8 cellular contexts compared by ENCODE assay signal in genomic region chr3:49723631-49724551, GRCh38. TPM values are rescaled to one million over a fixed set of nuclear protein-coding genes. Genes with fewer than 3 reads are reported as not detected.
A peak's percentile ranks its signal among the peaks of the same experiment; 100 is the strongest.
DNase-seq lines count a peak whose midpoint lies in the region; TF ChIP-seq lines count a peak whose summit lies in the region.

Gene GMPPB, minus strand, starts transcription at chr3:49723951. Its CDS starts 225 bp downstream, at chr3:49723726.

- peak; percentile 100 for DNase-seq in GM03348 (ENCODE audit: low spot score)
- DNase-seq in HEK293T (ENCODE audit: extremely low spot score) = peak; percentile 96
- DNase-seq in MV-4-11 (lab: John Stamatoyannopoulos, UW) = peak; percentile 96
- DNase-seq in SJSA1 (ENCODE audit: low read depth in 1 of 2, low spot score in 2 of 2) = peak; percentile 83 to 96
- DNase-seq in activated gamma-delta T cell treated with anti-CD3 and anti-CD28 coated beads, Interleukin-2, amount 50 U/mL, for 16 hours (ENCODE audit: low read depth) = peak; percentile 84
- peak; percentile 98 to 99 for DNase-seq in foreskin fibroblast
- peak; percentile 99 for DNase-seq in neural progenitor cell (ENCODE audit: low spot score)

- peaks cover 12% of the 10 kb centered on the region for H3K79me2 ChIP-seq in neural progenitor cell (ENCODE audit: low read depth)

- peak within 1 kb of the TSS; percentile 84 for H3K27ac ChIP-seq in SJSA1
- peak within 1 kb of the TSS; percentile 84 for H3K27ac ChIP-seq in neural progenitor cell
- H3K27ac ChIP-seq in stomach smooth muscle (ENCODE audit: low read length) = peak within 1 kb of the TSS; percentile 81

- peak within 1 kb of the TSS; percentile 47 for H2AFZ ChIP-seq in neural progenitor cell (replicated peaks)

- H3K4me1 ChIP-seq in SJSA1 (replicated peaks) (peaks cover 27% of the 10 kb centered on the region), neural progenitor cell (peaks cover 7% of the 10 kb centered on the region), stomach smooth muscle (ENCODE audit: control insufficient read depth, insufficient read depth, low read length) (peaks cover 33% of the 10 kb centered on the region)

- TF ChIP-seq CTCF in foreskin fibroblast (IDR thresholded peaks at IDR 0.05; ENCODE audit: low read depth, low read length) = no peak
- TF ChIP-seq CTCF in neural progenitor cell (IDR thresholded peaks at IDR 0.05) = peak; percentile 10

- no peaks in the 10 kb centered on the region for H4K20me1 ChIP-seq in neural progenitor cell (ENCODE audit: low read depth)

- no peaks in the 10 kb centered on the region for H3K9me3 Mint-ChIP-seq in neural progenitor cell

- H3K36me3 ChIP-seq in SJSA1 = peaks cover 65% of the 10 kb centered on the region
- H3K36me3 ChIP-seq in neural progenitor cell = no peaks in the 10 kb centered on the region
- H3K36me3 ChIP-seq in stomach smooth muscle (ENCODE audit: control insufficient read depth in 2 of 2, insufficient read depth in 2 of 2, low read length in 2 of 2) = peaks cover 16 to 34% of the 10 kb centered on the region in 2 donors

- peaks cover 10% of the 10 kb centered on the region for H3K36me3 Mint-ChIP-seq in neural progenitor cell

- no peaks in the 10 kb centered on the region for H3K27me3 ChIP-seq in SJSA1 (replicated peaks)
- H3K27me3 ChIP-seq in neural progenitor cell = peaks cover under 1% of the 10 kb centered on the region
- H3K27me3 ChIP-seq in stomach smooth muscle (ENCODE audit: control insufficient read depth in 1 of 2, insufficient read depth in 2 of 2, low read length in 2 of 2) = no peaks in the 10 kb centered on the region

- H3K4me3 Mint-ChIP-seq in neural progenitor cell = peak within 1 kb of the TSS; percentile 94

- peak within 1 kb of the TSS; percentile 93 for H3K4me3 ChIP-seq in SJSA1
- peak within 1 kb of the TSS; percentile 68 to 88 for H3K4me3 ChIP-seq in foreskin fibroblast (ENCODE audit: low read depth in 1 of 2, low read length in 2 of 2)
- H3K4me3 ChIP-seq in neural progenitor cell = peak within 1 kb of the TSS; percentile 80
- H3K4me3 ChIP-seq in stomach smooth muscle (ENCODE audit: low read length in 2 of 2) = peak within 1 kb of the TSS; percentile 91 to 97

- H3K9me3 ChIP-seq in SJSA1 (replicated peaks) (no peaks in the 10 kb centered on the region; the same call in 1 of the 2 replicates), neural progenitor cell (ENCODE audit: low read depth) (no peaks in the 10 kb centered on the region), stomach smooth muscle (ENCODE audit: control insufficient read depth in 2 of 2, low read length in 2 of 2) (no peaks in the 10 kb centered on the region)

- H3F3A ChIP-seq in neural progenitor cell (ENCODE audit: low read depth) = peaks cover 45% of the 10 kb centered on the region

- peaks cover 21% of the 10 kb centered on the region for H3K4me1 Mint-ChIP-seq in neural progenitor cell

- POLR2A ChIA-PET in HEK293T (lab: Yijun Ruan, JAX) = interaction anchor here (0.6 to 1.7 kb wide), 6 partner anchors 8 to 84 kb away, joined by 3 to 4 read pairs (median 4); partner anchors contain the start of gene IP6K1

- peak within 1 kb of the TSS; percentile 97 for H3K27ac Mint-ChIP-seq in neural progenitor cell

- peak within 1 kb of the TSS; percentile 87 for H3K4me2 ChIP-seq in neural progenitor cell

- H3K9ac ChIP-seq in neural progenitor cell (peak within 1 kb of the TSS; percentile 92), stomach smooth muscle (ENCODE audit: low read length in 2 of 2) (peak within 1 kb of the TSS; percentile 90 to 95)

- CTCF ChIA-PET in HEK293T (lab: Yijun Ruan, JAX) = interaction anchor here (1.0 kb wide), 1 partner anchor 23 kb away, joined by 5 read pairs; no protein-coding TSS in a partner anchor

- peaks cover 9% of the 10 kb centered on the region for H3K27me3 Mint-ChIP-seq in neural progenitor cell (ENCODE audit: insufficient read depth, low read depth)

TF ChIP-seq in HEK293T, 16 proteins besides CTCF, POLR2A, EP300 and RAD21:
- TF ChIP-seq L3MBTL2 (conservative IDR thresholded peaks at IDR 0.05) (peak; percentile 60), FOXA1 (IDR thresholded peaks at IDR 0.05) (no peak), ELF4 (IDR thresholded peaks at IDR 0.05) (0 out of 2 replicates have a peak, but pooled peaks have one; percentile 39), HDGF (IDR thresholded peaks at IDR 0.05; ENCODE audit: borderline replicate concordance) (no peak), ZNF384 (IDR thresholded peaks at IDR 0.05) (no peak), FOXM1 (IDR thresholded peaks at IDR 0.05; ENCODE audit: borderline replicate concordance) (no peak), NFRKB (IDR thresholded peaks at IDR 0.05) (no peak)

RNA-seq across cellular contexts. Expression of gene GMPPB, which starts in this region (rescaled TPM):
- total RNA-seq in SJSA1 (2014; rRNA removed; shearing (Covaris generic)) = 26.5 and 32.2 TPM in 2 replicates
- total RNA-seq in neural progenitor cell (ENCODE audit: low replicate concordance) = 10.6 and 18.8 TPM in 2 replicates

Comparison
In these comparisons a context has a peak if more than half of its experiments do, and no peak if none do; other contexts are left out.
1. Peak in every context shown above with its lines: DNase-seq, H3K4me3 ChIP-seq and H3K27ac ChIP-seq.